Comparison of ENCODE assay signal across 9 cellular contexts in genomic region chr20:51023617-51024155, GRCh38. TPM values are rescaled to one million over a fixed set of nuclear protein-coding genes. Genes with fewer than 3 reads are reported as not detected.
DNase-seq lines count a peak whose midpoint lies in the region; ATAC-seq and TF ChIP-seq lines count a peak whose summit lies in the region.
"Had no signal": no experiment of that assay in that cellular context is flagged by ENCODE, and none has a peak within 500 bp of the region (broad histone marks: within the 10 kb centered on the region; RNA-seq: fewer than 3 reads in every experiment).

No MANE protein-coding gene starts in this region.

- no peak overlapping the region for H4K91ac ChIP-seq in IMR-90 (ENCODE audit: insufficient read depth, low read depth, low read length)

- H3K23ac ChIP-seq in IMR-90 (ENCODE audit: low read depth, low read length): no peak overlapping the region

- H3K27me3 ChIP-seq in AG04450 (ENCODE audit: control insufficient read depth, insufficient read depth, low read length) (peaks cover 4% of the 10 kb centered on the region), IMR-90 (ENCODE audit: control insufficient read depth, insufficient read depth, low read length) (peaks cover 10% of the 10 kb centered on the region)

- no peak for ATAC-seq in IMR-90 (ENCODE audit: low read depth)
- no peak for ATAC-seq in HG02885 (IDR thresholded peaks at IDR 0.05; ENCODE audit: poor library complexity, unreplicated experiment)
- no peak for ATAC-seq in HG03442 (IDR thresholded peaks at IDR 0.05; ENCODE audit: unreplicated experiment)

- peaks cover 25 to 39% of the 10 kb centered on the region in 2 experiments for H3K79me1 ChIP-seq in IMR-90 (ENCODE audit: low read depth in 1 of 2, low read length in 2 of 2)

- peaks cover 3% of the 10 kb centered on the region; the same call in 1 of the 2 replicates for H3K9me1 ChIP-seq in IMR-90 (ENCODE audit: insufficient read depth, low read length)

- in situ Hi-C loops in IMR-90 (cut with MboI; ENCODE audit: low sequenced_read_pairs): no loop called here

- 21% methylated on average over 22 of the region's 30 CpGs; no CpG with 5 or more reads in 1 of the 2 experiments for WGBS in IMR-90 (ENCODE audit: extremely low coverage in 2 of 2, insufficient read length in 1 of 2), 2 experiments

- H3K4ac ChIP-seq in IMR-90 (ENCODE audit: low read depth, low read length): no peak overlapping the region; the same call in none of the 2 replicates

- H3K9me3 ChIP-seq in AG04450 (ENCODE audit: control insufficient read depth, insufficient read depth, low read length) (no peaks in the 10 kb centered on the region), IMR-90 (ENCODE audit: control insufficient read depth, insufficient read depth, low read length) (no peaks in the 10 kb centered on the region)

- no peak overlapping the region for H3K27ac ChIP-seq in AG04450 (ENCODE audit: low read depth, low read length)
- no peak overlapping the region; the same call in 1 of the 2 replicates for H3K27ac ChIP-seq in IMR-90 (ENCODE audit: insufficient read depth, low read length)

- no peak for TF ChIP-seq POLR2A in IMR-90 (IDR thresholded peaks at IDR 0.05; ENCODE audit: low read depth, low read length)

- no peak overlapping the region for H4K5ac ChIP-seq in IMR-90 (ENCODE audit: low read depth, low read length)

- POLR2A ChIA-PET in AG04450 (lab: Yijun Ruan, JAX) (no interaction called here), IMR-90 (lab: Charles Lee; ENCODE audit: unreplicated experiment) (no interaction called here)

- peaks cover 4% of the 10 kb centered on the region; the same call in 1 of the 2 replicates for H4K20me1 ChIP-seq in IMR-90 (ENCODE audit: insufficient read depth, low read length)

- peak overlapping the region; percentile 9 to 87; a peak in 2 of 4 replicates for H4K8ac ChIP-seq in IMR-90 (ENCODE audit: low read depth in 2 of 2, low read length in 2 of 2)

- H2BK20ac ChIP-seq in IMR-90 (ENCODE audit: low read depth, low read length): no peak overlapping the region

- H2BK120ac ChIP-seq in IMR-90 (ENCODE audit: low read depth, low read length): peak overlapping the region; percentile 81; the same call in 1 of the 2 replicates

- no peaks in the 10 kb centered on the region for H3K36me3 Mint-ChIP-seq in dendritic cell treated with granulocyte-macrophage colony-stimulating factor and Interleukin-4, amounts not matched to agents 40 ng/mL and 50 ng/mL, for 4 days (ENCODE audit: low read depth)
- H3K36me3 Mint-ChIP-seq in nephron (ENCODE audit: low read depth): no peaks in the 10 kb centered on the region

- H3K14ac ChIP-seq in IMR-90 (replicated peaks; ENCODE audit: low read depth, low read length): no peak overlapping the region

- intact Hi-C loops in IMR-90 (cut with micrococcal nuclease): no loop called here
- intact Hi-C loops in dendritic cell treated with granulocyte-macrophage colony-stimulating factor and Interleukin-4, amounts not matched to agents 40 ng/mL and 50 ng/mL, for 4 days (cut with micrococcal nuclease): no loop called here

- H3K36me3 ChIP-seq in IMR-90 (ENCODE audit: control insufficient read depth, insufficient read depth, low read length): peaks cover 4% of the 10 kb centered on the region; the same call in 1 of the 2 replicates

- H3K18ac ChIP-seq in IMR-90 (ENCODE audit: low read depth, low read length): no peak overlapping the region

- no peak overlapping the region for H2BK5ac ChIP-seq in IMR-90 (ENCODE audit: low read depth, low read length, poor library complexity, severe bottlenecking)

- peak overlapping the region; percentile 97 for H2AFZ ChIP-seq in IMR-90 (replicated peaks; ENCODE audit: low read length, poor library complexity)

- H3K9me3 Mint-ChIP-seq in dendritic cell treated with granulocyte-macrophage colony-stimulating factor and Interleukin-4, amounts not matched to agents 40 ng/mL and 50 ng/mL, for 4 days: no peaks in the 10 kb centered on the region
- no peaks in the 10 kb centered on the region for H3K9me3 Mint-ChIP-seq in nephron

- no peak overlapping the region for H2BK15ac ChIP-seq in IMR-90 (ENCODE audit: low read depth, low read length)

- H3K56ac ChIP-seq in IMR-90 (ENCODE audit: extremely low read depth, insufficient read depth, low read length): no peak overlapping the region

- H3K4me2 ChIP-seq in IMR-90 (ENCODE audit: low read depth, low read length): peak overlapping the region; percentile 87

- no peak for TF ChIP-seq CTCF in AG04450 (IDR thresholded peaks at IDR 0.05; ENCODE audit: low read depth, low read length)
- no peak for TF ChIP-seq CTCF in IMR-90 (conservative IDR thresholded peaks at IDR 0.05; ENCODE audit: low read depth, low read length)
- no peak for TF ChIP-seq CTCF in nephron (IDR thresholded peaks at IDR 0.05; ENCODE audit: unreplicated experiment in 3 of 3)

- DNase-seq in AG04450 (ENCODE audit: low read depth, low spot score) (no peak), IMR-90 (no peak), DMS114 treated with DMSO at 0.1 percent for 48 hours (lab: John Stamatoyannopoulos, UW; ENCODE audit: unreplicated experiment) (no peak)
- DNase-seq in activated CD8-positive, alpha-beta memory T cell treated with anti-CD3 and anti-CD28 coated beads for 24 hours: no peak
- DNase-seq: GF-D8 had no signal

- H3K4me1 ChIP-seq in IMR-90 (ENCODE audit: control insufficient read depth, insufficient read depth, low read length): peaks cover 12% of the 10 kb centered on the region

- H3K27ac Mint-ChIP-seq in dendritic cell treated with granulocyte-macrophage colony-stimulating factor and Interleukin-4, amounts not matched to agents 40 ng/mL and 50 ng/mL, for 4 days: no peak overlapping the region
- H3K27ac Mint-ChIP-seq in nephron: no peak overlapping the region

- no peak for TF ChIP-seq RAD21 in IMR-90 (IDR thresholded peaks at IDR 0.05; ENCODE audit: low read length)

- H3K9ac ChIP-seq in IMR-90 (ENCODE audit: low read depth, low read length): no peak overlapping the region; the same call in 1 of the 2 replicates

- H2AK5ac ChIP-seq in IMR-90 (ENCODE audit: low read depth, low read length): peak overlapping the region; percentile 56; the same call in 1 of the 2 replicates

- CTCF ChIA-PET in AG04450 (lab: Charles Lee) (no interaction called here), IMR-90 (lab: Yijun Ruan, JAX) (no interaction called here)

- H3K4me3 ChIP-seq in AG04450 (ENCODE audit: low read depth, low read length) (peak overlapping the region; percentile 73), IMR-90 (ENCODE audit: insufficient read depth, low read depth, low read length) (peak overlapping the region; percentile 76)

- H3K4me3 Mint-ChIP-seq in dendritic cell treated with granulocyte-macrophage colony-stimulating factor and Interleukin-4, amounts not matched to agents 40 ng/mL and 50 ng/mL, for 4 days: peak overlapping the region; percentile 53
- peak overlapping the region; percentile 82 to 83 (median 83) for H3K4me3 Mint-ChIP-seq in nephron

- BruUV-seq in IMR-90 (replicated peaks; lab: Mats Ljungman, UMichigan): no TSS peak

- H2AK9ac ChIP-seq in IMR-90 (replicated peaks; ENCODE audit: low read depth, low read length, poor library complexity): peak overlapping the region; percentile 75

- H3K27me3 Mint-ChIP-seq in dendritic cell treated with granulocyte-macrophage colony-stimulating factor and Interleukin-4, amounts not matched to agents 40 ng/mL and 50 ng/mL, for 4 days: peaks cover 80% of the 10 kb centered on the region
- H3K27me3 Mint-ChIP-seq in nephron (ENCODE audit: low read depth): peaks cover 86% of the 10 kb centered on the region

- dilution Hi-C loops in IMR-90 (cut with HindIII; ENCODE audit: low sequenced_read_pairs, unreplicated experiment): no loop called here

- H3K4me1 Mint-ChIP-seq in dendritic cell treated with granulocyte-macrophage colony-stimulating factor and Interleukin-4, amounts not matched to agents 40 ng/mL and 50 ng/mL, for 4 days (ENCODE audit: low read depth): peaks cover 29% of the 10 kb centered on the region
- peaks cover 12% of the 10 kb centered on the region for H3K4me1 Mint-ChIP-seq in nephron

TF ChIP-seq in IMR-90, 13 proteins besides CTCF, POLR2A, EP300 and RAD21:
- TF ChIP-seq BHLHE40 (IDR thresholded peaks at IDR 0.05; ENCODE audit: low read depth, low read length) (no peak), ELK1 (IDR thresholded peaks at IDR 0.05; ENCODE audit: borderline replicate concordance, low read depth, low read length) (no peak), NFE2L2 (IDR thresholded peaks at IDR 0.05; ENCODE audit: low read depth, low read length) (no peak), CEBPB (IDR thresholded peaks at IDR 0.05; ENCODE audit: low read depth, low read length) (no peak)

RNA-seq across cellular contexts. Expression of gene KCNG1, which starts 0.8 kb away (rescaled TPM):
- polyA plus RNA-seq in AG04450 (2011; rRNA removed): 16.0 and 20.3 TPM in 2 replicates
- polyA minus RNA-seq in AG04450 (2011; rRNA and poly(A)+ RNA removed): 12.3 and 15.2 TPM in 2 replicates
- 23.6 and 23.7 TPM in 2 replicates for total RNA-seq in IMR-90 (2012; rRNA removed)
- 51.4 and 54.6 TPM in 2 replicates for polyA plus RNA-seq in IMR-90 (2012; rRNA removed)
- polyA plus RNA-seq in IMR-90 (2012; cell fraction: cytosol; rRNA removed): 46.1 and 81.9 TPM in 2 replicates
- polyA plus RNA-seq in IMR-90 (2012; cell fraction: nucleus; rRNA removed; ENCODE audit: low replicate concordance): 44.6 and 106 TPM in 2 replicates
